ENCODE assay signal across 9 cellular contexts in the genomic region with DNA sequence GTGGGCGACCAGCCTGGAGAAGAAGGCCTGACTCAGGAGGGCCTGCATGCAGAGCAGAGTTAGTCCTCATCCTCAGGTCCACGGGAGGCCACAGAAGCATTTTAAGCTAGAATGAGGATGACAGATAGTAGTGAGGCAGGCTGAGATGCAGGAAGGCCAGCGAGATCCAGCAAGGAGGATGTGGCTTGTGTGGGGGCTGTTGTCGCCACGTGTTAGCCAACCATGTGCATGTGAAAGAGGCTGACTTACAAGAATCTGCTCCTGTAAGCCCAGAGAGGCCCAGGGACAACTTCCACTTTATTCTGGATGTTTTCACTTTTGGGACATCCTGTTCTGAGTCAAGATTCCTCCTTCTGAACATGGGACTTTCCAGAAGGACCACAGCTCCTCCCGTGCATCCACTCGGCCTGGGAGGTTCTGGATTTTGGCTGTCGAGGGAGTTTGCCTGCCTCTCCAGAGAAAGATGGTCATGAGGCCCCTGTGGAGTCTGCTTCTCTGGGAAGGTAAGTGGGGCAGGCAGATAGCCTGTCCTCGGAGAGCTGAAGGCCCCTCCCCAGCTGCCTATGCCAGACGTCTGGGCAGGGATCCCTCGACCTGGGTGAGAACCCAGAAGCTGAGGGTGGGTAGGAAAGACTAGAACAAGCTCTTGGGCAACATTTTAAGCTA. TPM values are rescaled to one million over a fixed set of nuclear protein-coding genes. Genes with fewer than 3 reads are reported as not detected.
A peak's percentile ranks its signal among the peaks of the same experiment; 100 is the strongest.
DNase-seq lines count a peak whose midpoint lies in the region; ATAC-seq and TF ChIP-seq lines count a peak whose summit lies in the region.
"Had no signal": no experiment of that assay in that cellular context is flagged by ENCODE, and none has a peak within 500 bp of the region (broad histone marks: within the 10 kb centered on the region; RNA-seq: fewer than 3 reads in every experiment).

A gene (plus strand): TSS at position 438 of the 666 bp plus-strand sequence. CDS start 26 bp downstream, at position 464.

- H3K4me1 Mint-ChIP-seq in CD14-positive monocyte: peaks cover 74% of the 10 kb centered on the region
- H3K4me1 Mint-ChIP-seq in naive thymus-derived CD8-positive, alpha-beta T cell: peaks cover 48 to 85% (median 71%) of the 10 kb centered on the region in 4 donors

- H3K27me3 ChIP-seq in tibial artery (peaks cover 0 to 11% of the 10 kb centered on the region in 2 donors), HAP-1 (ENCODE audit: low read depth) (peaks cover 3% of the 10 kb centered on the region; the same call in 1 of the 2 replicates)

- peaks cover 0 to 3% of the 10 kb centered on the region in 2 donors for H3K36me3 Mint-ChIP-seq in CD14-positive monocyte
- H3K36me3 Mint-ChIP-seq in naive thymus-derived CD8-positive, alpha-beta T cell: peaks cover 0 to 11% (median 11%) of the 10 kb centered on the region in 3 donors

- H3K4me3 Mint-ChIP-seq in CD14-positive monocyte: peak within 1 kb of the TSS; percentile 64 to 67
- peak within 1 kb of the TSS; percentile 31 to 77 (median 64) for H3K4me3 Mint-ChIP-seq in naive thymus-derived CD8-positive, alpha-beta T cell

- no peak within 1 kb of the TSS for H3K27ac ChIP-seq in tibial artery
- H3K27ac ChIP-seq: SK-N-MC had no signal

- TF ChIP-seq CTCF in CD14-positive monocyte (IDR thresholded peaks at IDR 0.05) (no peak), tibial artery (IDR thresholded peaks at IDR 0.05) (no peak)

- H3K9me3 ChIP-seq in tibial artery (no peaks in the 10 kb centered on the region), HAP-1 (no peaks in the 10 kb centered on the region)

- H3K4me1 ChIP-seq in tibial artery (no peaks in the 10 kb centered on the region), HAP-1 (no peaks in the 10 kb centered on the region)

- no peaks in the 10 kb centered on the region for H3K36me3 ChIP-seq in tibial artery
- no peaks in the 10 kb centered on the region for H3K36me3 ChIP-seq in HAP-1 (replicated peaks)

- peak within 1 kb of the TSS; percentile 34 to 89 (median 72) for H3K27ac Mint-ChIP-seq in CD14-positive monocyte
- H3K27ac Mint-ChIP-seq in naive thymus-derived CD8-positive, alpha-beta T cell: peak within 1 kb of the TSS; percentile 54 to 90 (median 77)

- peaks cover 0 to 7% (median 4%) of the 10 kb centered on the region in 3 donors for H3K27me3 Mint-ChIP-seq in CD14-positive monocyte (ENCODE audit: low read depth in 3 of 3)
- no peaks in the 10 kb centered on the region for H3K27me3 Mint-ChIP-seq in naive thymus-derived CD8-positive, alpha-beta T cell

- intact Hi-C loops in CD14-positive monocyte (cut with micrococcal nuclease) (no loop called here), tibial artery (cut with DNase I; ENCODE audit: low total_unique reads) (no loop called here)

- peaks cover 0 to 2% (median 0%) of the 10 kb centered on the region in 7 donors for H3K9me3 Mint-ChIP-seq in CD14-positive monocyte
- H3K9me3 Mint-ChIP-seq in naive thymus-derived CD8-positive, alpha-beta T cell: peaks cover 0 to 35% (median 9%) of the 10 kb centered on the region in 9 donors

- in situ Hi-C loops in KBM-7 (cut with MboI; ENCODE audit: low pct_unique_long_range_greater_than_20kb, low sequenced_read_pairs): no loop called here
- in situ Hi-C loops in HAP-1 (cut with MboI; ENCODE audit: low sequenced_read_pairs): no loop called here
- in situ Hi-C loops in G401 (cut with HindIII; ENCODE audit: low sequenced_read_pairs): no loop called here

- POLR2A ChIA-PET in naive thymus-derived CD8-positive, alpha-beta T cell (lab: Charles Lee): interaction anchor here (0.6 to 1.4 kb wide), 5 partner anchors 13 to 99 kb away, joined by 3 to 6 read pairs (median 4); a partner anchor contains a TSS

- DNase-seq in CD14-positive monocyte (ENCODE audit: low spot score): no peak
- DNase-seq in KBM-7: peak; percentile 31
- peak; percentile 11 for DNase-seq in activated T-helper 9 cell treated with anti-CD3 and anti-CD28 coated beads, Interleukin-2, amount 50 U/mL, for 16 hours (ENCODE audit: low read depth)
- DNase-seq in naive thymus-derived CD8-positive, alpha-beta T cell: peak in 8 of 10 donors; percentile 2 to 70 (median 34)
- peak; percentile 61 to 73 for DNase-seq in tibial artery
- DNase-seq in HAP-1 (ENCODE audit: low spot score in 2 of 2): no peak
- DNase-seq in G401 (ENCODE audit: low spot score): no peak
- no peak for DNase-seq in RPMI8226

- peak; percentile 75 to 86 for ATAC-seq in naive thymus-derived CD8-positive, alpha-beta T cell

- H3K4me3 ChIP-seq in tibial artery: no peak within 1 kb of the TSS
- H3K4me3 ChIP-seq in HAP-1: no peak within 1 kb of the TSS
- H3K4me3 ChIP-seq: SK-N-MC had no signal

RNA-seq across cellular contexts. Expression of the gene that starts here (rescaled TPM):
- polyA plus RNA-seq in CD14-positive monocyte: 1 to 10 TPM; 2.6 to 5.7 TPM
- under 1 TPM; 0.10 to 0.36 TPM for total RNA-seq in naive thymus-derived CD8-positive, alpha-beta T cell
- 1 to 10 TPM in 1 of 3 donors, under 1 TPM in 2; 0.47 to 3.0 (median 0.64) TPM for polyA plus RNA-seq in naive thymus-derived CD8-positive, alpha-beta T cell
- total RNA-seq in G401 (2014; rRNA removed; shearing (Covaris generic)): not detected in 2 replicates

Comparison
In these comparisons a context has a peak if more than half of its experiments do, and no peak if none do; other contexts are left out.
1. DNase-seq: peak in KBM-7 (single experiment), activated T-helper 9 cell treated with anti-CD3 and anti-CD28 coated beads, Interleukin-2, amount 50 U/mL, for 16 hours (single experiment), naive thymus-derived CD8-positive, alpha-beta T cell (8 of 10) and tibial artery (2 of 2); none in CD14-positive monocyte (single experiment), HAP-1 (0 of 2), G401 (single experiment) and RPMI8226 (single experiment).